11 cellular contexts compared by ENCODE assay signal in genomic region chr11:96199563-96200025, GRCh38.
A peak's percentile ranks its signal among the peaks of the same experiment; 100 is the strongest.
DNase-seq lines count a peak whose midpoint lies in the region; ATAC-seq, FAIRE-seq and TF ChIP-seq lines count a peak whose summit lies in the region.
"Had no signal": no experiment of that assay in that cellular context is flagged by ENCODE, and none has a peak within 500 bp of the region (broad histone marks: within the 10 kb centered on the region; RNA-seq: fewer than 3 reads in every experiment).

No MANE protein-coding gene starts in this region.

- FAIRE-seq in K562 (lab: Jason Lieb, UNC), result no peak

- TF ChIP-seq POLR2A in K562 (conservative IDR thresholded peaks at IDR 0.05) (no peak), vagina (IDR thresholded peaks at IDR 0.05) (no peak)

- no TSS peak for BruUV-seq in K562 (replicated peaks; lab: Mats Ljungman, UMichigan)

- H3K4me3 ChIP-seq in K562 (no peak overlapping the region), mesendoderm (ENCODE audit: low read length) (no peak overlapping the region), vagina (no peak overlapping the region)
- H3K4me3 ChIP-seq: dorsolateral prefrontal cortex had no signal

- intact Hi-C loops in K562 (cut with micrococcal nuclease) (no loop called here), vagina (cut with DNase I) (no loop called here)

- no peak overlapping the region for H2BK5ac ChIP-seq in mesendoderm (ENCODE audit: low read length)

- H3K4me1 ChIP-seq in K562 (replicated peaks in 1 of 2; ENCODE audit: control insufficient read depth in 2 of 2, insufficient read depth in 2 of 2, low read length in 2 of 2) (no peaks in the 10 kb centered on the region; a peak in 1 of 5 replicates), mesendoderm (ENCODE audit: control insufficient read depth, low read depth, low read length) (peaks cover 9% of the 10 kb centered on the region), vagina (peaks cover 36% of the 10 kb centered on the region)

- no peak overlapping the region for H3K23ac ChIP-seq in mesendoderm (ENCODE audit: low read length)

- H3K27me3 ChIP-seq in K562 (ENCODE audit: control insufficient read depth in 2 of 2, insufficient read depth in 2 of 2, low read length in 2 of 2) (no peaks in the 10 kb centered on the region), mesendoderm (ENCODE audit: insufficient read depth, low read length, poor library complexity) (no peaks in the 10 kb centered on the region), vagina (no peaks in the 10 kb centered on the region)
- H3K27me3 ChIP-seq: dorsolateral prefrontal cortex had no signal

- no peak for TF ChIP-seq EP300 in K562 (IDR thresholded peaks at IDR 0.05; ENCODE audit: low read length)

- 75% methylated on average over 10 of the region's 10 CpGs for WGBS in K562 (ENCODE audit: insufficient coverage, low coverage, missing lambda C conversion rate)
- WGBS in mesendoderm (ENCODE audit: extremely low coverage, insufficient coverage, low lambda C conversion rate), result no CpG with 5 or more reads among the region's 10 CpGs

- DNase-seq in stimulated activated naive CD4-positive, alpha-beta T cell treated with Interleukin-2 at 50 U/mL for 16 hours (lab: John Stamatoyannopoulos, UW), result peak; percentile 43
- no peak for DNase-seq in stimulated activated naive CD4-positive, alpha-beta T cell (lab: John Stamatoyannopoulos, UW)
- DNase-seq in K562 (ENCODE audit: extremely low read depth in 1 of 4, low spot score in 3 of 4), result no peak
- DNase-seq in mesendoderm, result no peak
- no peak for DNase-seq in vagina (ENCODE audit: extremely low spot score in 2 of 2)
- DNase-seq in NCI-H1092 (lab: John Stamatoyannopoulos, UW), result no peak
- DNase-seq: DND-41, dorsolateral prefrontal cortex had no signal

- no peak overlapping the region for H3K4ac ChIP-seq in mesendoderm (ENCODE audit: low read depth, low read length)

- no peaks in the 10 kb centered on the region for H3K79me2 ChIP-seq in K562 (ENCODE audit: control insufficient read depth, insufficient read depth, low read length)
- H3K79me2 ChIP-seq in mesendoderm (ENCODE audit: control insufficient read depth, insufficient read depth, low read length), result no peaks in the 10 kb centered on the region

- no peak overlapping the region for H2AK5ac ChIP-seq in mesendoderm (ENCODE audit: low read length)

- H3K18ac ChIP-seq in mesendoderm (ENCODE audit: low read length), result peak overlapping the region; percentile 51

- H2BK15ac ChIP-seq in mesendoderm (replicated peaks; ENCODE audit: low read depth), result peak overlapping the region; percentile 45

- no peaks in the 10 kb centered on the region for H3K79me1 ChIP-seq in mesendoderm (ENCODE audit: low read length)

- no peak overlapping the region for H3K9ac ChIP-seq in K562 (ENCODE audit: insufficient read depth in 1 of 2, low read depth in 2 of 2, low read length in 2 of 2)
- no peak overlapping the region for H3K9ac ChIP-seq in mesendoderm (ENCODE audit: low read length)
- H3K9ac ChIP-seq: KMS-11 had no signal

- no peaks in the 10 kb centered on the region for H3K9me3 ChIP-seq in K562 (replicated peaks; ENCODE audit: control insufficient read depth, insufficient read depth, low read depth, low read length)
- H3K9me3 ChIP-seq in vagina, result no peaks in the 10 kb centered on the region

- no peak overlapping the region for H2BK120ac ChIP-seq in mesendoderm (ENCODE audit: low read depth, low read length)

- TF ChIP-seq CTCF in K562 (IDR thresholded peaks at IDR 0.05 in 2 of 3, conservative IDR thresholded peaks at IDR 0.05 in 1 of 3; ENCODE audit: insufficient read depth in 2 of 3, low read depth in 1 of 3, low read length in 3 of 3) (no peak), vagina (IDR thresholded peaks at IDR 0.05) (no peak)

- H4K5ac ChIP-seq in mesendoderm (ENCODE audit: low read length), result no peak overlapping the region

- H4K8ac ChIP-seq in mesendoderm (ENCODE audit: low read depth, low read length), result no peak overlapping the region

- in situ Hi-C loops in K562 (cut with MboI), result no loop called here

- H3K9me1 ChIP-seq in K562 (ENCODE audit: control insufficient read depth, insufficient read depth, low read length), result no peaks in the 10 kb centered on the region

- no peaks in the 10 kb centered on the region for H3K36me3 ChIP-seq in K562 (ENCODE audit: control insufficient read depth, insufficient read depth, low read length)
- no peaks in the 10 kb centered on the region for H3K36me3 ChIP-seq in mesendoderm (ENCODE audit: control insufficient read depth, insufficient read depth, low read length)
- H3K36me3 ChIP-seq in vagina, result no peaks in the 10 kb centered on the region

- CTCF ChIA-PET in K562 (lab: Yijun Ruan, JAX; ENCODE audit: low intra/inter-chr PET ratio), result no interaction called here

- H3K27ac ChIP-seq in K562 (ENCODE audit: extremely low read depth, low read depth, low read length), result no peak overlapping the region
- H3K27ac ChIP-seq in mesendoderm (ENCODE audit: low read depth, low read length), result no peak overlapping the region
- peak overlapping the region; percentile 66 for H3K27ac ChIP-seq in vagina
- H3K27ac ChIP-seq: KMS-11 had no signal

- ATAC-seq in K562, result no peak
- no peak for ATAC-seq in GM21360 (IDR thresholded peaks at IDR 0.05; ENCODE audit: unreplicated experiment)
- ATAC-seq in GM18867 (IDR thresholded peaks at IDR 0.05; ENCODE audit: unreplicated experiment), result no peak

- no peak overlapping the region for H2AFZ ChIP-seq in K562 (ENCODE audit: low read depth, low read length)

- no peak overlapping the region for H3K56ac ChIP-seq in mesendoderm (ENCODE audit: low read length)

- POLR2A ChIA-PET in K562 (lab: Yijun Ruan, JAX), result no interaction called here

- no peaks in the 10 kb centered on the region for H4K20me1 ChIP-seq in K562 (replicated peaks; ENCODE audit: control insufficient read depth, insufficient read depth, low read length)

- H3K4me2 ChIP-seq in K562 (ENCODE audit: insufficient read depth, low read length), result no peak overlapping the region
- no peak overlapping the region for H3K4me2 ChIP-seq in mesendoderm (ENCODE audit: low read length)
- H3K4me2 ChIP-seq: KMS-11 had no signal

- TF ChIP-seq RAD21 in K562 (CRISPR knock-in tag; conservative IDR thresholded peaks at IDR 0.05 in 1 of 2, IDR thresholded peaks at IDR 0.05 in 1 of 2), result no peak

TF ChIP-seq in K562, 482 proteins besides CTCF, POLR2A, EP300 and RAD21:
- TF ChIP-seq NFIC (IDR thresholded peaks at IDR 0.05) (peak; percentile 92), NFIX (CRISPR knock-in tag; IDR thresholded peaks at IDR 0.05; ENCODE audit: low read depth) (peak; percentile 82), ZFP1 (CRISPR knock-in tag; IDR thresholded peaks at IDR 0.05) (no peak), TSC22D4 (tag; IDR thresholded peaks at IDR 0.05) (no peak), TCF3 (CRISPR knock-in tag; IDR thresholded peaks at IDR 0.05) (no peak), CC2D1A (IDR thresholded peaks at IDR 0.05) (no peak), ETV6 (IDR thresholded peaks at IDR 0.05; ENCODE audit: borderline replicate concordance in 1 of 2, low read depth in 2 of 2, low read length in 1 of 2) (no peak), ETV6 (CRISPR knock-in tag; IDR thresholded peaks at IDR 0.05; ENCODE audit: borderline replicate concordance) (no peak), NR2C1 (IDR thresholded peaks at IDR 0.05) (no peak), NR2C1 (tag; IDR thresholded peaks at IDR 0.05) (no peak)
